Comparison of ENCODE assay signal across 1 cellular context in the genomic region with DNA sequence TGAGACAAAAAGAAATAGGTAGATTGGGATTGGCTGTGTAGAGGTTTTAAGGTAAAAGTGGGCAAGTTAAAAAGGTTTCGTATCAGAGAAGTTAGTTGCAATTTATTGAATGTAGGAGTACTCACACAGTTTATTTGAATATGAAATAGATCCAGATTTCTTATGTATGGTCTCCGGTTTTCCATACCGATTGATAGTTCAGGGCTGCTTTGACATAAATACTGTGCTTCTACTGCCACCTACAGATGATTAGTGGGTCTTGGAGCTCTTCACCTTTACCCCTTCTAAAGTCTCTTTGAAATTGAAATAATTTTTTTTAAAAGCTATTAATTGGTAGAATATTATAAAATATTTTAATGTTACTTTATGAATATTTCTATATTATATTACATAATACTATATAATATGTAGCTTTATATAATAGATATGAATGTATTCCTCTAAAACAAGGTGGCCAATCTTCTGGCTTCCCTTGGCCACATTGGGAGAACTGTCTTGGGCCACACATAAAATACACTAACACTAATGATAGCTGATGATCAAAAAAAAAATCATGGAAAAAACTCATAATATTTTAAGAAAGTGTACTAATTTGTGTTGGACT.
TF ChIP-seq lines count a peak whose summit lies in the region.

No MANE protein-coding gene starts in this region.

TF ChIP-seq in endothelial cell of umbilical vein, 7 proteins besides CTCF, POLR2A, EP300 and RAD21 (continued from another document):
- TF ChIP-seq MYC (IDR thresholded peaks at IDR 0.05; ENCODE audit: low read depth, low read length): no peak
TF ChIP-seq in endothelial cell of umbilical vein: peak in this region for 0.
